ENCODE assay signal across 25 cellular contexts in genomic region chr4:16161866-16162408, GRCh38.
DNase-seq lines count a peak whose midpoint lies in the region; ATAC-seq and TF ChIP-seq lines count a peak whose summit lies in the region.
"Had no signal": no experiment of that assay in that cellular context is flagged by ENCODE, and none has a peak within 500 bp of the region (broad histone marks: within the 10 kb centered on the region; RNA-seq: fewer than 3 reads in every experiment).

No MANE protein-coding gene starts in this region.

- H3K9ac ChIP-seq in SK-N-SH (no peak overlapping the region), DND-41 (ENCODE audit: low read depth, low read length) (no peak overlapping the region)

- POLR2A ChIA-PET in SK-N-SH (lab: Yijun Ruan, JAX), result no interaction called here

- no peak overlapping the region for H3K4me3 ChIP-seq in SK-N-SH (ENCODE audit: low read depth in 2 of 2, low read length in 1 of 2)
- H3K4me3 ChIP-seq in DND-41 (ENCODE audit: low read depth in 1 of 2, low read length in 2 of 2), result no peak overlapping the region
- no peak overlapping the region for H3K4me3 ChIP-seq in tibial artery
- H3K4me3 ChIP-seq: left lung, thyroid gland had no signal

- H3K27me3 ChIP-seq in SK-N-SH (ENCODE audit: insufficient read depth), result no peaks in the 10 kb centered on the region
- H3K27me3 ChIP-seq in DND-41 (ENCODE audit: insufficient read depth, low read length, poor library complexity), result no peaks in the 10 kb centered on the region
- H3K27me3 ChIP-seq in tibial artery, result no peaks in the 10 kb centered on the region
- H3K27me3 ChIP-seq: left lung, thyroid gland had no signal

- intact Hi-C loops in tibial artery (cut with DNase I; ENCODE audit: low total_unique reads), result no loop called here

- no peaks in the 10 kb centered on the region for H3K79me2 ChIP-seq in SK-N-SH (ENCODE audit: insufficient read depth)
- no peaks in the 10 kb centered on the region for H3K79me2 ChIP-seq in DND-41 (ENCODE audit: insufficient read depth, low read length)

- H3K9me3 ChIP-seq in SK-N-SH (no peaks in the 10 kb centered on the region), DND-41 (ENCODE audit: insufficient read depth, low read length, severe bottlenecking) (no peaks in the 10 kb centered on the region), tibial artery (no peaks in the 10 kb centered on the region)
- H3K9me3 ChIP-seq: left lung, thyroid gland had no signal

- H3K9me2 ChIP-seq in SK-N-SH, result no peaks in the 10 kb centered on the region

- 99% methylated on average over 5 of the region's 5 CpGs for WGBS in SK-N-SH (ENCODE audit: low lambda C conversion rate)

- H3K4me3 Mint-ChIP-seq in activated naive CD8-positive, alpha-beta T cell treated with anti-CD3 and anti-CD28 coated beads for 36 hours, result no peak overlapping the region
- no peak overlapping the region for H3K4me3 Mint-ChIP-seq in osteocyte (ENCODE audit: unreplicated experiment)
- H3K4me3 Mint-ChIP-seq: activated naive CD4-positive, alpha-beta T cell treated with anti-CD3 and anti-CD28 coated beads for 36 hours; nephron progenitor cell; T-cell had no signal

- H3F3A ChIP-seq in SK-N-SH (replicated peaks; ENCODE audit: insufficient read depth), result no peaks in the 10 kb centered on the region

- peak overlapping the region; percentile 64 for H3K27ac Mint-ChIP-seq in activated naive CD8-positive, alpha-beta T cell treated with anti-CD3 and anti-CD28 coated beads for 36 hours
- H3K27ac Mint-ChIP-seq in osteocyte (ENCODE audit: unreplicated experiment), result peak overlapping the region; percentile 35
- H3K27ac Mint-ChIP-seq: activated naive CD4-positive, alpha-beta T cell treated with anti-CD3 and anti-CD28 coated beads for 36 hours; nephron progenitor cell had no signal

- DNase-seq in SK-N-SH (no peak), DND-41 (no peak), osteocyte (ENCODE audit: extremely low spot score, unreplicated experiment) (no peak), NCI-H69 (lab: John Stamatoyannopoulos, UW) (no peak), T-helper 1 cell (no peak), tibial artery (no peak)
- DNase-seq in activated naive CD8-positive, alpha-beta T cell treated with anti-CD3 and anti-CD28 coated beads for 36 hours, result no peak
- DNase-seq: activated naive CD4-positive, alpha-beta T cell treated with anti-CD3 and anti-CD28 coated beads for 36 hours; AML-193; anterior cingulate cortex; caudate nucleus; GOT3; head of caudate nucleus; Karpas-422; left lung; midbrain; NCI-H1930; NCI-H345; nephron progenitor cell; PC-3; posterior cingulate gyrus; SHP77 treated with DMSO at 0.1 percent for 48 hours; T-cell; thyroid gland had no signal

- no peak for TF ChIP-seq CTCF in SK-N-SH (IDR thresholded peaks at IDR 0.05)
- TF ChIP-seq CTCF in DND-41 (IDR thresholded peaks at IDR 0.05; ENCODE audit: borderline replicate concordance, extremely low read depth, low read length, poor library complexity, severe bottlenecking), result no peak
- no peak for TF ChIP-seq CTCF in osteocyte (IDR thresholded peaks at IDR 0.05)
- no peak for TF ChIP-seq CTCF in tibial artery (IDR thresholded peaks at IDR 0.05)

- peaks cover 10 to 31% of the 10 kb centered on the region in 2 experiments for H3K36me3 ChIP-seq in SK-N-SH (replicated peaks in 1 of 2; ENCODE audit: control insufficient read depth in 1 of 2, insufficient read depth in 2 of 2, low read length in 1 of 2)
- H3K36me3 ChIP-seq in DND-41 (ENCODE audit: insufficient read depth, low read length), result peaks cover 46% of the 10 kb centered on the region
- peaks cover 47 to 57% (median 48%) of the 10 kb centered on the region in 3 donors for H3K36me3 ChIP-seq in tibial artery

- TF ChIP-seq RAD21 in SK-N-SH (IDR thresholded peaks at IDR 0.05; ENCODE audit: low read length), result peak; percentile 17; the same call in 1 of the 2 replicates

- H3K4me2 ChIP-seq in SK-N-SH (no peak overlapping the region), DND-41 (ENCODE audit: insufficient read depth, low read length) (no peak overlapping the region)

- ATAC-seq in SK-N-SH treated with all-trans-retinoic acid at 6 μM for 48 hours (no peak), DND-41 (ENCODE audit: insufficient read depth, low read depth) (0 out of 3 replicates have a peak, but pooled peaks have one; percentile 9)
- ATAC-seq: left lung, PC-3 had no signal

- no peaks in the 10 kb centered on the region for H3K9me3 Mint-ChIP-seq in activated naive CD8-positive, alpha-beta T cell treated with anti-CD3 and anti-CD28 coated beads for 36 hours
- H3K9me3 Mint-ChIP-seq in osteocyte (ENCODE audit: unreplicated experiment), result no peaks in the 10 kb centered on the region
- H3K9me3 Mint-ChIP-seq: activated naive CD4-positive, alpha-beta T cell treated with anti-CD3 and anti-CD28 coated beads for 36 hours; nephron progenitor cell; T-cell had no signal

- H3K4me1 ChIP-seq in SK-N-SH (ENCODE audit: control insufficient read depth in 1 of 2, insufficient read depth in 2 of 2, low read depth in 1 of 2, low read length in 1 of 2) (peaks cover 6 to 7% of the 10 kb centered on the region in 2 experiments; a peak in 1 of 4 replicates), DND-41 (ENCODE audit: insufficient read depth, low read length) (no peaks in the 10 kb centered on the region), tibial artery (peaks cover 0 to 13% (median 0%) of the 10 kb centered on the region in 4 donors)
- H3K4me1 ChIP-seq: thyroid gland had no signal

- H3K27ac ChIP-seq in SK-N-SH (ENCODE audit: low read depth in 2 of 2, low read length in 1 of 2), result no peak overlapping the region
- no peak overlapping the region for H3K27ac ChIP-seq in DND-41 (ENCODE audit: low read length)
- H3K27ac ChIP-seq in tibial artery, result no peak overlapping the region
- H3K27ac ChIP-seq: left lung, thyroid gland had no signal

- H2AFZ ChIP-seq in SK-N-SH (ENCODE audit: low read depth), result no peak overlapping the region
- no peak overlapping the region for H2AFZ ChIP-seq in DND-41 (ENCODE audit: low read depth, low read length)

- H4K20me1 ChIP-seq in SK-N-SH (ENCODE audit: insufficient read depth) (no peaks in the 10 kb centered on the region), DND-41 (ENCODE audit: insufficient read depth, low read length) (no peaks in the 10 kb centered on the region)

- CTCF ChIA-PET in SK-N-SH (lab: Yijun Ruan, JAX), result interaction anchor here (0.5 to 1.6 kb wide), 6 partner anchors 21 to 356 kb away, joined by 3 to 5 read pairs (median 3); no protein-coding TSS in a partner anchor

- no peak for TF ChIP-seq EP300 in SK-N-SH (IDR thresholded peaks at IDR 0.05; ENCODE audit: borderline replicate concordance in 1 of 2, low read depth in 1 of 2, low read length in 1 of 2)

- H3K27me3 Mint-ChIP-seq in activated naive CD8-positive, alpha-beta T cell treated with anti-CD3 and anti-CD28 coated beads for 36 hours, result no peaks in the 10 kb centered on the region
- no peaks in the 10 kb centered on the region for H3K27me3 Mint-ChIP-seq in osteocyte (ENCODE audit: unreplicated experiment)
- H3K27me3 Mint-ChIP-seq: T-cell had no signal

- H3K4me1 Mint-ChIP-seq in activated naive CD8-positive, alpha-beta T cell treated with anti-CD3 and anti-CD28 coated beads for 36 hours, result peaks cover 3% of the 10 kb centered on the region
- H3K4me1 Mint-ChIP-seq in osteocyte (ENCODE audit: unreplicated experiment), result no peaks in the 10 kb centered on the region

- H3K36me3 Mint-ChIP-seq in activated naive CD8-positive, alpha-beta T cell treated with anti-CD3 and anti-CD28 coated beads for 36 hours, result peaks cover 21% of the 10 kb centered on the region
- H3K36me3 Mint-ChIP-seq in osteocyte (ENCODE audit: unreplicated experiment), result peaks cover 44% of the 10 kb centered on the region

TF ChIP-seq in SK-N-SH, 30 proteins besides CTCF, POLR2A, EP300 and RAD21:
- no peak for TF ChIP-seq RFX5 (IDR thresholded peaks at IDR 0.05; ENCODE audit: low read length)
- TF ChIP-seq JUND (IDR thresholded peaks at IDR 0.05), result no peak
- TF ChIP-seq NFIC (IDR thresholded peaks at IDR 0.05; ENCODE audit: borderline replicate concordance), result no peak
TF ChIP-seq in SK-N-SH: peak in this region for 0.

TF ChIP-seq in SK-N-SH treated with all-trans-retinoic acid at 6 μM for 48 hours, 23 proteins besides CTCF, POLR2A, EP300 and RAD21 (continues in another document):
- TF ChIP-seq ESRRG (CRISPR knock-in tag; IDR thresholded peaks at IDR 0.05), result no peak
- TF ChIP-seq OSR1 (CRISPR knock-in tag; IDR thresholded peaks at IDR 0.05), result no peak
- no peak for TF ChIP-seq TCF4 (CRISPR knock-in tag; IDR thresholded peaks at IDR 0.05; ENCODE audit: borderline replicate concordance)
- no peak for TF ChIP-seq ISL1 (CRISPR knock-in tag; IDR thresholded peaks at IDR 0.05)
- TF ChIP-seq ZC3H10 (CRISPR knock-in tag; IDR thresholded peaks at IDR 0.05), result no peak
- no peak for TF ChIP-seq GLIS3 (CRISPR knock-in tag; IDR thresholded peaks at IDR 0.05)
- no peak for TF ChIP-seq TOX (CRISPR knock-in tag; IDR thresholded peaks at IDR 0.05; ENCODE audit: borderline replicate concordance)
- no peak for TF ChIP-seq ZNF565 (CRISPR knock-in tag; conservative IDR thresholded peaks at IDR 0.05; ENCODE audit: low read depth)
- TF ChIP-seq ZNF70 (CRISPR knock-in tag; IDR thresholded peaks at IDR 0.05), result no peak
- TF ChIP-seq, protein P1, sequence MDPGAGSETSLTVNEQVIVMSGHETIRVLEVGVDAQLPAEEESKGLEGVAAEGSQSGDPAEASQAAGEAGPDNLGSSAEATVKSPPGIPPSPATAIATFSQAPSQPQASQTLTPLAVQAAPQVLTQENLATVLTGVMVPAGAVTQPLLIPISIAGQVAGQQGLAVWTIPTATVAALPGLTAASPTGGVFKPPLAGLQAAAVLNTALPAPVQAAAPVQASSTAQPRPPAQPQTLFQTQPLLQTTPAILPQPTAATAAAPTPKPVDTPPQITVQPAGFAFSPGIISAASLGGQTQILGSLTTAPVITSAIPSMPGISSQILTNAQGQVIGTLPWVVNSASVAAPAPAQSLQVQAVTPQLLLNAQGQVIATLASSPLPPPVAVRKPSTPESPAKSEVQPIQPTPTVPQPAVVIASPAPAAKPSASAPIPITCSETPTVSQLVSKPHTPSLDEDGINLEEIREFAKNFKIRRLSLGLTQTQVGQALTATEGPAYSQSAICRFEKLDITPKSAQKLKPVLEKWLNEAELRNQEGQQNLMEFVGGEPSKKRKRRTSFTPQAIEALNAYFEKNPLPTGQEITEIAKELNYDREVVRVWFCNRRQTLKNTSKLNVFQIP (CRISPR knock-in tag; IDR thresholded peaks at IDR 0.05; ENCODE audit: borderline replicate concordance, low read depth), result no peak
- TF ChIP-seq, protein P2, sequence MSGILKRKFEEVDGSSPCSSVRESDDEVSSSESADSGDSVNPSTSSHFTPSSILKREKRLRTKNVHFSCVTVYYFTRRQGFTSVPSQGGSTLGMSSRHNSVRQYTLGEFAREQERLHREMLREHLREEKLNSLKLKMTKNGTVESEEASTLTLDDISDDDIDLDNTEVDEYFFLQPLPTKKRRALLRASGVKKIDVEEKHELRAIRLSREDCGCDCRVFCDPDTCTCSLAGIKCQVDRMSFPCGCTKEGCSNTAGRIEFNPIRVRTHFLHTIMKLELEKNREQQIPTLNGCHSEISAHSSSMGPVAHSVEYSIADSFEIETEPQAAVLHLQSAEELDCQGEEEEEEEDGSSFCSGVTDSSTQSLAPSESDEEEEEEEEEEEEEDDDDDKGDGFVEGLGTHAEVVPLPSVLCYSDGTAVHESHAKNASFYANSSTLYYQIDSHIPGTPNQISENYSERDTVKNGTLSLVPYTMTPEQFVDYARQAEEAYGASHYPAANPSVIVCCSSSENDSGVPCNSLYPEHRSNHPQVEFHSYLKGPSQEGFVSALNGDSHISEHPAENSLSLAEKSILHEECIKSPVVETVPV (CRISPR knock-in tag; IDR thresholded peaks at IDR 0.05), result no peak
